11 cellular contexts compared by ENCODE assay signal in genomic region chr2:86223098-86223681, GRCh38. TPM values are rescaled to one million over a fixed set of nuclear protein-coding genes. Genes with fewer than 3 reads are reported as not detected.
A peak's percentile ranks its signal among the peaks of the same experiment; 100 is the strongest.
DNase-seq lines count a peak whose midpoint lies in the region; ATAC-seq, FAIRE-seq and TF ChIP-seq lines count a peak whose summit lies in the region.
"Had no signal": no experiment of that assay in that cellular context is flagged by ENCODE, and none has a peak within 500 bp of the region (broad histone marks: within the 10 kb centered on the region; RNA-seq: fewer than 3 reads in every experiment).

No MANE protein-coding gene starts in this region.

- H3K36me3 ChIP-seq in K562 (ENCODE audit: control insufficient read depth, insufficient read depth, low read length): no peaks in the 10 kb centered on the region
- no peaks in the 10 kb centered on the region for H3K36me3 ChIP-seq in hepatocyte (replicated peaks; ENCODE audit: insufficient read depth, low read depth)
- H3K36me3 ChIP-seq: HAP-1 had no signal

- no TSS peak for BruUV-seq in K562 (replicated peaks; lab: Mats Ljungman, UMichigan)

- WGBS in K562 (ENCODE audit: insufficient coverage, low coverage, missing lambda C conversion rate): 29% methylated on average over 6 of the region's 8 CpGs
- WGBS in hepatocyte (ENCODE audit: low lambda C conversion rate, missing lambda C conversion rate): 31% methylated on average over 7 of the region's 8 CpGs

- H3K79me2 ChIP-seq in K562 (ENCODE audit: control insufficient read depth, insufficient read depth, low read length) (no peaks in the 10 kb centered on the region), hepatocyte (no peaks in the 10 kb centered on the region)

- CTCF ChIA-PET in K562 (lab: Yijun Ruan, JAX; ENCODE audit: low intra/inter-chr PET ratio): no interaction called here
- CTCF ChIA-PET in activated CD8-positive, alpha-beta T cell treated with anti-CD3 and anti-CD28 coated beads for 36 hours (lab: Charles Lee): no interaction called here

- ATAC-seq in K562 (peak; percentile 16; the same call in 2 of the 3 replicates), GM18909 (IDR thresholded peaks at IDR 0.05; ENCODE audit: poor library complexity, unreplicated experiment) (no peak)
- ATAC-seq in activated CD8-positive, alpha-beta T cell treated with anti-CD3 and anti-CD28 coated beads for 36 hours: no peak
- no peak for ATAC-seq in stimulated activated naive CD8-positive, alpha-beta T cell treated with anti-CD3 and anti-CD28 coated beads, Interleukin-15, Interleukin-2, amounts not matched to agents 100 U/mL and 50 U/mL, for 24 hours

- H4K20me1 ChIP-seq in K562 (replicated peaks; ENCODE audit: control insufficient read depth, insufficient read depth, low read length): peaks cover 2% of the 10 kb centered on the region; the same call in 1 of the 2 replicates
- no peaks in the 10 kb centered on the region for H4K20me1 ChIP-seq in hepatocyte (ENCODE audit: insufficient read depth, poor library complexity, severe bottlenecking)

- H3K27ac ChIP-seq in K562 (ENCODE audit: extremely low read depth, low read depth, low read length): no peak overlapping the region
- peak overlapping the region; percentile 70 for H3K27ac ChIP-seq in hepatocyte

- no peak overlapping the region for H3K4me3 Mint-ChIP-seq in activated CD8-positive, alpha-beta T cell treated with anti-CD3 and anti-CD28 coated beads for 36 hours

- TF ChIP-seq POLR2A in K562 (conservative IDR thresholded peaks at IDR 0.05): no peak

- H3K36me3 Mint-ChIP-seq in activated CD8-positive, alpha-beta T cell treated with anti-CD3 and anti-CD28 coated beads for 36 hours (ENCODE audit: low read depth): peaks cover 1% of the 10 kb centered on the region

- H3K4me2 ChIP-seq in K562 (ENCODE audit: insufficient read depth, low read length) (no peak overlapping the region), hepatocyte (peak overlapping the region; percentile 39)

- H3K4me1 Mint-ChIP-seq in activated CD8-positive, alpha-beta T cell treated with anti-CD3 and anti-CD28 coated beads for 36 hours (ENCODE audit: low read depth): peaks cover 12% of the 10 kb centered on the region

- H3K9ac ChIP-seq in K562 (ENCODE audit: insufficient read depth in 1 of 2, low read depth in 2 of 2, low read length in 2 of 2): 0 out of 4 replicates have a peak overlapping the region, but pooled peaks of 1 of the 2 experiments have one; percentile 19

- H3K9me3 Mint-ChIP-seq in activated CD8-positive, alpha-beta T cell treated with anti-CD3 and anti-CD28 coated beads for 36 hours: peaks cover under 1% of the 10 kb centered on the region

- no peak for TF ChIP-seq RAD21 in K562 (CRISPR knock-in tag; conservative IDR thresholded peaks at IDR 0.05 in 1 of 2, IDR thresholded peaks at IDR 0.05 in 1 of 2)

- no peaks in the 10 kb centered on the region for H3K9me3 ChIP-seq in K562 (replicated peaks; ENCODE audit: control insufficient read depth, insufficient read depth, low read depth, low read length)
- H3K9me3 ChIP-seq in hepatocyte (ENCODE audit: low read depth): no peaks in the 10 kb centered on the region
- H3K9me3 ChIP-seq: HAP-1 had no signal

- peaks cover 8 to 10% of the 10 kb centered on the region in 2 experiments; a peak in 3 of 5 replicates for H3K4me1 ChIP-seq in K562 (replicated peaks in 1 of 2; ENCODE audit: control insufficient read depth in 2 of 2, insufficient read depth in 2 of 2, low read length in 2 of 2)
- H3K4me1 ChIP-seq in hepatocyte (ENCODE audit: insufficient read depth): peaks cover 13% of the 10 kb centered on the region

- peaks cover 4 to 14% of the 10 kb centered on the region in 2 experiments; a peak in 2 of 5 replicates for H3K27me3 ChIP-seq in K562 (ENCODE audit: control insufficient read depth in 2 of 2, insufficient read depth in 2 of 2, low read length in 2 of 2)
- H3K27me3 ChIP-seq in hepatocyte: no peaks in the 10 kb centered on the region

- DNase-seq in HCEC 1CT (peak; percentile 2), K562 (ENCODE audit: extremely low read depth in 1 of 4, low spot score in 3 of 4) (no peak), hepatocyte (ENCODE audit: low spot score) (peak; percentile 66), retina (peak; percentile 76), OCI-M2 (lab: John Stamatoyannopoulos, UW; ENCODE audit: unreplicated experiment) (no peak)
- no peak for DNase-seq in activated CD8-positive, alpha-beta T cell treated with anti-CD3 and anti-CD28 coated beads for 36 hours
- no peak for DNase-seq in stimulated activated naive CD8-positive, alpha-beta T cell treated with anti-CD3 and anti-CD28 coated beads, Interleukin-15, Interleukin-2, amounts not matched to agents 100 U/mL and 50 U/mL, for 24 hours
- DNase-seq: effector CD8-positive, alpha-beta T cell; MV-4-11 had no signal

- in situ Hi-C loops in K562 (cut with MboI): no loop called here

- intact Hi-C loops in K562 (cut with micrococcal nuclease): loop anchor here (5.0 to 10.0 kb wide), 2 partner anchors 136 to 398 kb away; no protein-coding TSS in a partner anchor
- intact Hi-C loops in activated CD8-positive, alpha-beta T cell treated with anti-CD3 and anti-CD28 coated beads for 36 hours (cut with micrococcal nuclease): loop anchor here (5.0 kb wide), 1 partner anchor 144 kb away; no protein-coding TSS in a partner anchor

- POLR2A ChIA-PET in K562 (lab: Yijun Ruan, JAX): interaction anchor here (0.7 kb wide), 1 partner anchor 8 kb away, joined by 3 read pairs; no protein-coding TSS in a partner anchor
- POLR2A ChIA-PET in activated CD8-positive, alpha-beta T cell treated with anti-CD3 and anti-CD28 coated beads for 36 hours (lab: Charles Lee): no interaction called here

- H2AFZ ChIP-seq in K562 (ENCODE audit: low read depth, low read length): no peak overlapping the region
- H2AFZ ChIP-seq in hepatocyte: peak overlapping the region; percentile 38

- no peaks in the 10 kb centered on the region for H3K27me3 Mint-ChIP-seq in activated CD8-positive, alpha-beta T cell treated with anti-CD3 and anti-CD28 coated beads for 36 hours

- H3K9me2 ChIP-seq in hepatocyte (replicated peaks; ENCODE audit: insufficient read depth): no peaks in the 10 kb centered on the region

- no peak overlapping the region for H3K27ac Mint-ChIP-seq in activated CD8-positive, alpha-beta T cell treated with anti-CD3 and anti-CD28 coated beads for 36 hours

- no peak for FAIRE-seq in K562 (lab: Jason Lieb, UNC)

- no peak overlapping the region for H3K4me3 ChIP-seq in K562
- no peak overlapping the region for H3K4me3 ChIP-seq in hepatocyte
- H3K4me3 ChIP-seq: HAP-1 had no signal

- no peaks in the 10 kb centered on the region for H3K9me1 ChIP-seq in K562 (ENCODE audit: control insufficient read depth, insufficient read depth, low read length)

- no peak for TF ChIP-seq EP300 in K562 (IDR thresholded peaks at IDR 0.05; ENCODE audit: low read length)

- TF ChIP-seq CTCF in K562 (IDR thresholded peaks at IDR 0.05 in 2 of 3, conservative IDR thresholded peaks at IDR 0.05 in 1 of 3; ENCODE audit: insufficient read depth in 2 of 3, low read depth in 1 of 3, low read length in 3 of 3) (no peak), hepatocyte (IDR thresholded peaks at IDR 0.05; ENCODE audit: poor library complexity) (no peak)
- no peak for TF ChIP-seq CTCF in activated CD8-positive, alpha-beta T cell treated with anti-CD3 and anti-CD28 coated beads for 36 hours (IDR thresholded peaks at IDR 0.05)

RNA-seq across cellular contexts. Expression of gene MRPL35, which starts 23.9 kb away (rescaled TPM):
- 24.4 and 30.0 TPM in 2 replicates for total RNA-seq in K562 (2011; cell fraction: chromatin; rRNA removed; ENCODE audit: low replicate concordance)
- 37.7 and 42.0 TPM in 2 replicates for total RNA-seq in K562 (2011; cell fraction: nucleolus; rRNA removed)
- total RNA-seq in K562 (2011; cell fraction: nucleoplasm; rRNA removed): 29.3 and 30.0 TPM in 2 replicates
- total RNA-seq in K562 (2014; rRNA removed) (85.5 and 118 TPM in 2 replicates), K562 (2014; rRNA removed; fragmentation: Illumina TruSeq; extraction: Trizol) (210 and 223 TPM in 2 replicates), K562 (2015; rRNA removed; fragmentation: Illumina TruSeq; extraction: Trizol) (156 and 159 TPM in 2 replicates), K562 (2021) (100 and 120 TPM in 2 replicates), hepatocyte (22.4 and 33.1 TPM in 2 replicates)
- polyA plus RNA-seq in K562 (2011; rRNA removed) (159 and 254 TPM in 2 replicates), K562 (2014; fragmentation: Illumina TruSeq; extraction: Trizol) (233 and 247 TPM in 2 replicates), K562 (2014; fragmentation: Nextera tagmentation; extraction: Ambion mirVana) (100 to 1,000 TPM; 166 to 180 TPM), K562 (2014; rRNA removed) (229 and 236 TPM in 2 replicates), hepatocyte (23.9 and 36.8 TPM in 2 replicates)
- 140 and 222 TPM in 2 replicates for polyA plus RNA-seq in K562 (2011; cell fraction: cytosol; rRNA removed)
- polyA plus RNA-seq in K562 (2011; cell fraction: nucleus; rRNA removed): 80.2 and 83.9 TPM in 2 replicates
- polyA plus RNA-seq in K562 (2012): 79.4 and 107 TPM in 2 replicates
- 52.6 and 74.0 TPM in 2 replicates for polyA minus RNA-seq in K562 (2011; rRNA and poly(A)+ RNA removed)
- 36.0 and 50.0 TPM in 2 replicates for polyA minus RNA-seq in K562 (2011; cell fraction: cytosol; rRNA and poly(A)+ RNA removed)
- 21.9 and 31.7 TPM in 2 replicates for polyA minus RNA-seq in K562 (2011; cell fraction: nucleus; rRNA and poly(A)+ RNA removed)
- 10 to 100 TPM; 86.8 to 87.0 TPM for total RNA-seq in activated CD8-positive, alpha-beta T cell treated with anti-CD3 and anti-CD28 coated beads for 36 hours

RNA-seq across cellular contexts. Expression of gene IMMT, which starts 27.9 kb away (rescaled TPM):
- total RNA-seq in K562 (2011; cell fraction: chromatin; rRNA removed; ENCODE audit: low replicate concordance): 126 and 186 TPM in 2 replicates
- total RNA-seq in K562 (2011; cell fraction: nucleolus; rRNA removed): 67.8 and 69.7 TPM in 2 replicates
- 91.2 and 93.2 TPM in 2 replicates for total RNA-seq in K562 (2011; cell fraction: nucleoplasm; rRNA removed)
- total RNA-seq in K562 (2014; rRNA removed) (117 and 121 TPM in 2 replicates), K562 (2014; rRNA removed; fragmentation: Illumina TruSeq; extraction: Trizol) (136 and 150 TPM in 2 replicates), K562 (2015; rRNA removed; fragmentation: Illumina TruSeq; extraction: Trizol) (113 and 119 TPM in 2 replicates), K562 (2021) (154 and 160 TPM in 2 replicates), hepatocyte (60.1 and 63.2 TPM in 2 replicates)
- polyA plus RNA-seq in K562 (2011; rRNA removed) (84.5 and 140 TPM in 2 replicates), K562 (2014; fragmentation: Illumina TruSeq; extraction: Trizol) (146 and 184 TPM in 2 replicates), K562 (2014; fragmentation: Nextera tagmentation; extraction: Ambion mirVana) (100 to 1,000 TPM; 153 to 294 TPM), K562 (2014; rRNA removed) (138 and 150 TPM in 2 replicates), hepatocyte (67.9 and 70.7 TPM in 2 replicates)
- polyA plus RNA-seq in K562 (2011; cell fraction: cytosol; rRNA removed): 58.0 and 63.5 TPM in 2 replicates
- polyA plus RNA-seq in K562 (2011; cell fraction: nucleus; rRNA removed): 45.7 and 56.5 TPM in 2 replicates
- polyA plus RNA-seq in K562 (2012): 116 and 117 TPM in 2 replicates
- 120 and 149 TPM in 2 replicates for polyA minus RNA-seq in K562 (2011; rRNA and poly(A)+ RNA removed)
- 57.3 and 73.7 TPM in 2 replicates for polyA minus RNA-seq in K562 (2011; cell fraction: cytosol; rRNA and poly(A)+ RNA removed)
- 37.7 and 46.2 TPM in 2 replicates for polyA minus RNA-seq in K562 (2011; cell fraction: nucleus; rRNA and poly(A)+ RNA removed)
- total RNA-seq in activated CD8-positive, alpha-beta T cell treated with anti-CD3 and anti-CD28 coated beads for 36 hours: 100 to 1,000 TPM; 143 to 144 TPM

Comparison
In these comparisons a context has a peak if more than half of its experiments do, and no peak if none do; other contexts are left out.
1. DNase-seq: peak in HCEC 1CT (single experiment), hepatocyte (single experiment) and retina (single experiment); none in K562 (0 of 4), activated CD8-positive, alpha-beta T cell treated with anti-CD3 and anti-CD28 coated beads for 36 hours (single experiment), stimulated activated naive CD8-positive, alpha-beta T cell treated with anti-CD3 and anti-CD28 coated beads, Interleukin-15, Interleukin-2, amounts not matched to agents 100 U/mL and 50 U/mL, for 24 hours (single experiment) and OCI-M2 (single experiment).